In the genomic region with DNA sequence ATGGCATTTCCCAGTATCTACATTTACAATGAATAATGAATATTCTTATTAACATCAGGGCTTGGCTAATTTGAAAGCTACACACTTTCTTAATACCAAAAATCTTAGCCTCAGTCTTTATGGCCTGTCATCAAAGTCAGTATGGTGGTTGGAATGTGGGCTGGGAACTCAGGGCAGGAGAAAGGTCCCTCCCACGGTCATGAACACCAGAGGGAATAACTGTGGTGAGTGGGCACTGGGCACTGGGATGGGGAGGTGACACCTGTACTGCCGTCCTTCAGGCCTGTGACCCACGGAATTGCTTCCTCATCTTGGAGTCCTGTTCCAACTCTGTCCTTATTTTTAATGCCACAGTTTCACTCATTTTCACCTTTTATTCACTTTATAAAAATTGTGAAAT, we compare ENCODE assay signal across 21 cellular contexts.
DNase-seq lines count a peak whose midpoint lies in the region; ATAC-seq, FAIRE-seq and TF ChIP-seq lines count a peak whose summit lies in the region.
"Had no signal": no experiment of that assay in that cellular context is flagged by ENCODE, and none has a peak within 500 bp of the region (broad histone marks: within the 10 kb centered on the region; RNA-seq: fewer than 3 reads in every experiment).

No MANE protein-coding gene starts in this region.

- no peak for TF ChIP-seq POLR2A in H1 (IDR thresholded peaks at IDR 0.05; ENCODE audit: control extremely low read depth in 1 of 2, low read depth in 2 of 2, low read length in 2 of 2)

- H3K27me3 ChIP-seq in left ventricle myocardium inferior (ENCODE audit: low read depth) (no peaks in the 10 kb centered on the region), H1 (replicated peaks in 1 of 4; ENCODE audit: control insufficient read depth in 3 of 4, extremely low read depth in 1 of 4, insufficient read depth in 3 of 4, low read length in 3 of 4) (no peaks in the 10 kb centered on the region), neuronal stem cell (ENCODE audit: control insufficient read depth in 3 of 3, insufficient read depth in 3 of 3, low read depth in 1 of 3, low read length in 3 of 3) (no peaks in the 10 kb centered on the region)
- H3K27me3 ChIP-seq: BLaER1 had no signal

- DNase-seq in Right ventricle myocardium inferior (ENCODE audit: missing footprints) (peak; percentile 28), left ventricle myocardium inferior (no peak), H1 (ENCODE audit: low read depth in 1 of 2, low spot score in 2 of 2) (no peak), neuronal stem cell (ENCODE audit: low spot score) (no peak)
- DNase-seq: AML-193; C1 segment of cervical spinal cord; CD4-positive, alpha-beta memory T cell; CD4-positive, CD25-positive, alpha-beta regulatory T cell; CD8-positive, alpha-beta memory T cell; DMS 273 treated with DMSO at 0.1 percent for 48 hours; DMS153; DMS53; DMS79; GF-D8 had no signal

- CTCF ChIA-PET in H1 (lab: Charles Lee; ENCODE audit: partially characterized antibody), result no interaction called here

- H3K14ac ChIP-seq in H1 (ENCODE audit: insufficient read length), result no peak overlapping the region
- H3K14ac ChIP-seq in neuronal stem cell (ENCODE audit: low read length), result no peak overlapping the region

- H4K5ac ChIP-seq in H1 (ENCODE audit: insufficient read length, low read depth, low read length), result no peak overlapping the region

- H3K9me3 ChIP-seq in left ventricle myocardium inferior (replicated peaks) (no peaks in the 10 kb centered on the region), H1 (ENCODE audit: insufficient read depth in 2 of 2, low read depth in 1 of 2, low read length in 1 of 2) (no peaks in the 10 kb centered on the region), neuronal stem cell (replicated peaks in 1 of 2; ENCODE audit: control insufficient read depth in 2 of 2, insufficient read depth in 1 of 2, low read depth in 1 of 2, low read length in 2 of 2) (no peaks in the 10 kb centered on the region)
- H3K9me3 ChIP-seq: A549, BLaER1 had no signal

- H2BK20ac ChIP-seq in H1 (ENCODE audit: low read length), result no peak overlapping the region

- no peak overlapping the region for H2AFZ ChIP-seq in H1 (ENCODE audit: low read length)
- H2AFZ ChIP-seq in neuronal stem cell (ENCODE audit: low read length), result no peak overlapping the region

- H3K4me1 ChIP-seq in left ventricle myocardium inferior (no peaks in the 10 kb centered on the region), H1 (replicated peaks in 1 of 4; ENCODE audit: control insufficient read depth in 3 of 4, insufficient read depth in 4 of 4, low read length in 3 of 4) (peaks cover 0 to 4% (median 0%) of the 10 kb centered on the region in 4 experiments; a peak in 1 of 7 replicates), neuronal stem cell (ENCODE audit: control insufficient read depth in 2 of 2, insufficient read depth in 1 of 2, low read depth in 1 of 2, low read length in 2 of 2) (no peaks in the 10 kb centered on the region)
- H3K4me1 ChIP-seq: A549 had no signal

- no peak overlapping the region for H3K4me3 ChIP-seq in left ventricle myocardium inferior
- H3K4me3 ChIP-seq in H1 (ENCODE audit: extremely low read depth in 1 of 4, insufficient read depth in 2 of 4, low read depth in 3 of 4, low read length in 4 of 4), result no peak overlapping the region
- no peak overlapping the region for H3K4me3 ChIP-seq in neuronal stem cell (ENCODE audit: low read length in 2 of 2)
- H3K4me3 ChIP-seq: A549, BLaER1 had no signal

- H2BK15ac ChIP-seq in H1 (ENCODE audit: low read length) (no peak overlapping the region), neuronal stem cell (ENCODE audit: low read length) (no peak overlapping the region)

- no peak for FAIRE-seq in H1 (lab: Jason Lieb, UNC)
- FAIRE-seq: A549, G401.6, GM12891, GM19239 had no signal

- H4K8ac ChIP-seq in H1 (ENCODE audit: extremely low read depth, insufficient read depth, low read length), result peak overlapping the region; percentile 62; the same call in 1 of the 2 replicates
- H4K8ac ChIP-seq in neuronal stem cell (ENCODE audit: low read depth, low read length), result no peak overlapping the region

- H3K56ac ChIP-seq in H1 (replicated peaks; ENCODE audit: insufficient read length, low read depth, low read length), result no peak overlapping the region

- H4K20me1 ChIP-seq in H1 (replicated peaks in 1 of 2; ENCODE audit: control insufficient read depth in 1 of 2, insufficient read depth in 2 of 2, low read length in 2 of 2), result no peaks in the 10 kb centered on the region
- H4K20me1 ChIP-seq: BLaER1 had no signal

- H3K4ac ChIP-seq in H1 (replicated peaks; ENCODE audit: insufficient read length, low read depth, low read length), result no peak overlapping the region
- H3K4ac ChIP-seq in neuronal stem cell (ENCODE audit: low read length), result no peak overlapping the region

- H2AK5ac ChIP-seq in H1 (ENCODE audit: low read depth, low read length), result no peak overlapping the region
- H2AK5ac ChIP-seq in neuronal stem cell (ENCODE audit: low read depth, low read length), result no peak overlapping the region

- H4K91ac ChIP-seq in H1 (replicated peaks; ENCODE audit: insufficient read length, low read length) (no peak overlapping the region), neuronal stem cell (ENCODE audit: low read depth, low read length, poor library complexity) (no peak overlapping the region)

- no peak overlapping the region for H3K23ac ChIP-seq in H1 (ENCODE audit: insufficient read length)
- no peak overlapping the region for H3K23ac ChIP-seq in neuronal stem cell (ENCODE audit: low read depth, low read length, poor library complexity)

- H3K79me1 ChIP-seq in H1 (ENCODE audit: low read depth, low read length), result no peaks in the 10 kb centered on the region
- no peaks in the 10 kb centered on the region for H3K79me1 ChIP-seq in neuronal stem cell (ENCODE audit: low read depth, low read length)

- no peaks in the 10 kb centered on the region for H3K23me2 ChIP-seq in H1 (ENCODE audit: low read depth, low read length)

- no peak for TF ChIP-seq EP300 in H1 (IDR thresholded peaks at IDR 0.05; ENCODE audit: borderline replicate concordance in 1 of 2, low read depth in 2 of 2, low read length in 2 of 2)

- H2BK120ac ChIP-seq in H1 (replicated peaks; ENCODE audit: low read depth, low read length), result no peak overlapping the region
- H2BK120ac ChIP-seq in neuronal stem cell (ENCODE audit: low read depth, low read length), result no peak overlapping the region

- WGBS in H1 (ENCODE audit: extremely low coverage in 1 of 2, insufficient coverage in 1 of 2, insufficient read length in 1 of 2, insufficient replicate concordance in 2 of 2, low coverage in 1 of 2, low lambda C conversion rate in 2 of 2, missing lambda C conversion rate in 1 of 2), 2 experiments, result 91% methylated on average over 3 of the region's 3 CpGs; no CpG with 5 or more reads in 1 of the 2 experiments
- no CpG with 5 or more reads among the region's 3 CpGs for WGBS in neuronal stem cell (ENCODE audit: extremely low coverage in 2 of 2, insufficient read length in 2 of 2, insufficient replicate concordance in 1 of 2), 2 donors

- H2BK5ac ChIP-seq in H1 (ENCODE audit: low read depth, low read length) (no peak overlapping the region), neuronal stem cell (ENCODE audit: low read length) (no peak overlapping the region)

- H3K18ac ChIP-seq in H1 (ENCODE audit: extremely low read depth, low read length) (no peak overlapping the region), neuronal stem cell (ENCODE audit: low read length) (peak overlapping the region; percentile 49)

- no peak overlapping the region for H2BK12ac ChIP-seq in H1 (ENCODE audit: low read depth, low read length)
- H2BK12ac ChIP-seq in neuronal stem cell (ENCODE audit: low read length), result no peak overlapping the region

- H3K27ac ChIP-seq in left ventricle myocardium inferior (replicated peaks) (no peak overlapping the region), H1 (ENCODE audit: low read depth, low read length) (no peak overlapping the region), neuronal stem cell (replicated peaks; ENCODE audit: low read length) (no peak overlapping the region)
- H3K27ac ChIP-seq: A549, BLaER1 had no signal

- no peak overlapping the region for H3K4me2 ChIP-seq in H1 (ENCODE audit: insufficient read depth in 1 of 2, low read depth in 2 of 2, low read length in 2 of 2)
- no peak overlapping the region for H3K4me2 ChIP-seq in neuronal stem cell (ENCODE audit: insufficient read depth, low read length, poor library complexity, severe bottlenecking)
- H3K4me2 ChIP-seq: A549, BLaER1 had no signal

- H3K36me3 ChIP-seq in left ventricle myocardium inferior, result no peaks in the 10 kb centered on the region
- no peaks in the 10 kb centered on the region for H3K36me3 ChIP-seq in H1 (ENCODE audit: control insufficient read depth in 2 of 4, insufficient read depth in 4 of 4, low read length in 3 of 4)
- no peaks in the 10 kb centered on the region for H3K36me3 ChIP-seq in neuronal stem cell (replicated peaks in 1 of 2; ENCODE audit: control insufficient read depth in 2 of 2, insufficient read depth in 2 of 2, low read length in 2 of 2)
- H3K36me3 ChIP-seq: BLaER1 had no signal

- no peak for ATAC-seq in Right ventricle myocardium inferior
- ATAC-seq in HG03442 (IDR thresholded peaks at IDR 0.05; ENCODE audit: unreplicated experiment), result no peak
- ATAC-seq in HG02885 (IDR thresholded peaks at IDR 0.05; ENCODE audit: poor library complexity, unreplicated experiment), result no peak
- ATAC-seq: A549 had no signal

- no peaks in the 10 kb centered on the region for H3K79me2 ChIP-seq in H1 (ENCODE audit: control insufficient read depth in 1 of 2, insufficient read depth in 2 of 2, low read length in 2 of 2)

- H3K9ac ChIP-seq in H1 (replicated peaks in 1 of 4; ENCODE audit: extremely low read depth in 1 of 4, low read depth in 3 of 4, low read length in 3 of 4) (no peak overlapping the region), neuronal stem cell (ENCODE audit: low read depth, low read length, poor library complexity) (no peak overlapping the region)
- H3K9ac ChIP-seq: BLaER1 had no signal

- no peak for TF ChIP-seq CTCF in left ventricle myocardium inferior (IDR thresholded peaks at IDR 0.05; ENCODE audit: borderline replicate concordance)
- no peak for TF ChIP-seq CTCF in H1 (IDR thresholded peaks at IDR 0.05; ENCODE audit: control extremely low read depth in 1 of 3, insufficient read depth in 1 of 3, low read depth in 1 of 3, low read length in 3 of 3)

- TF ChIP-seq RAD21 in H1 (IDR thresholded peaks at IDR 0.05 in 1 of 2, conservative IDR thresholded peaks at IDR 0.05 in 1 of 2; ENCODE audit: low read depth in 2 of 2, low read length in 2 of 2), result no peak

- POLR2A ChIA-PET in H1 (lab: Charles Lee; ENCODE audit: partially characterized antibody), result no interaction called here

- intact Hi-C loops in Right ventricle myocardium inferior (cut with DNase I), result no loop called here
- intact Hi-C loops in left ventricle myocardium inferior (cut with micrococcal nuclease), result no loop called here

TF ChIP-seq in H1, 55 proteins besides CTCF, POLR2A, EP300 and RAD21:
- no peak for TF ChIP-seq SUZ12 (IDR thresholded peaks at IDR 0.05; ENCODE audit: low read length)
